ENCODE assay signal across 10 cellular contexts in genomic region chrX:45187731-45188130, GRCh38. TPM values are rescaled to one million over a fixed set of nuclear protein-coding genes. Genes with fewer than 3 reads are reported as not detected.
DNase-seq lines count a peak whose midpoint lies in the region; ATAC-seq and TF ChIP-seq lines count a peak whose summit lies in the region.
"Had no signal": no experiment of that assay in that cellular context is flagged by ENCODE, and none has a peak within 500 bp of the region (broad histone marks: within the 10 kb centered on the region; RNA-seq: fewer than 3 reads in every experiment).

No MANE protein-coding gene starts in this region.

- no peaks in the 10 kb centered on the region for H3K79me2 ChIP-seq in GM23248 (ENCODE audit: insufficient read depth)

- TF ChIP-seq POLR2A in gastrocnemius medialis (IDR thresholded peaks at IDR 0.05) (no peak), lower leg skin (IDR thresholded peaks at IDR 0.05) (no peak)

- H3K4me1 ChIP-seq in GM23248 (ENCODE audit: insufficient read depth), result no peaks in the 10 kb centered on the region
- no peaks in the 10 kb centered on the region for H3K4me1 ChIP-seq in gastrocnemius medialis

- 19% methylated on average over 6 of the region's 6 CpGs for WGBS in GM23248 (ENCODE audit: low coverage in 1 of 2, low lambda C conversion rate in 2 of 2, missing lambda C conversion rate in 2 of 2), 2 experiments
- WGBS in lower leg skin, 2 donors, result 26 to 34% methylated on average over 6 of the region's 6 CpGs

- no peak for TF ChIP-seq CTCF in epithelial cell of proximal tubule (conservative IDR thresholded peaks at IDR 0.05; ENCODE audit: low read depth, low read length)
- TF ChIP-seq CTCF in gastrocnemius medialis (IDR thresholded peaks at IDR 0.05 in 4 of 5, conservative IDR thresholded peaks at IDR 0.05 in 1 of 5), result no peak
- no peak for TF ChIP-seq CTCF in lower leg skin (IDR thresholded peaks at IDR 0.05)

- intact Hi-C loops in gastrocnemius medialis (cut with DNase I; ENCODE audit: low total_unique reads) (loop anchor here (5.0 kb wide), 1 partner anchor 1230 kb away; no protein-coding TSS in a partner anchor), lower leg skin (cut with DNase I; ENCODE audit: low total_unique reads) (no loop called here)

- peak overlapping the region; percentile 85 for H3K4me3 ChIP-seq in GM23248
- H3K4me3 ChIP-seq in SK-N-MC, result peak overlapping the region; percentile 78
- peak overlapping the region; percentile 58 for H3K4me3 ChIP-seq in epithelial cell of proximal tubule (ENCODE audit: low read depth, low read length)
- H3K4me3 ChIP-seq in gastrocnemius medialis, result peak overlapping the region; percentile 38 to 54 (median 46)
- no peak overlapping the region for H3K4me3 ChIP-seq in lower leg skin (ENCODE audit: low read depth, poor library complexity, severe bottlenecking)

- H3K27me3 ChIP-seq in GM23248 (replicated peaks; ENCODE audit: insufficient read depth) (no peaks in the 10 kb centered on the region), gastrocnemius medialis (peaks cover 0 to 2% (median 0%) of the 10 kb centered on the region in 3 donors)

- ATAC-seq in gastrocnemius medialis (no peak), GM19397 (IDR thresholded peaks at IDR 0.05; ENCODE audit: unreplicated experiment) (no peak)

- peak overlapping the region; percentile 98 for H2AFZ ChIP-seq in GM23248

- in situ Hi-C loops in GM23248 (cut with MboI), result no loop called here
- in situ Hi-C loops in gastrocnemius medialis (cut with MboI; ENCODE audit: low sequenced_read_pairs in 4 of 4), result loop anchor here in 2 of 4 donors (25.0 kb wide), 1 partner anchor 1225 kb away; the partner anchor contains the start of gene NDP (in 2 of the 2)

- DNase-seq in GM23248, result peak; percentile 2
- DNase-seq in SK-N-MC (ENCODE audit: low read depth, low spot score), result no peak
- DNase-seq in epithelial cell of proximal tubule (ENCODE audit: low read depth), result no peak
- DNase-seq in gastrocnemius medialis, result no peak
- DNase-seq in NCI-H774 (lab: John Stamatoyannopoulos, UW), result no peak
- no peak for DNase-seq in lower leg skin (ENCODE audit: low spot score in 2 of 2)
- DNase-seq in dedifferentiated amniotic fluid mesenchymal stem cell (ENCODE audit: extremely low spot score), result no peak
- DNase-seq: glutamatergic neuron, SW 1271 had no signal

- no peaks in the 10 kb centered on the region for H3F3A ChIP-seq in GM23248 (ENCODE audit: insufficient read depth)

- H3K36me3 ChIP-seq in GM23248 (ENCODE audit: low read depth), result no peaks in the 10 kb centered on the region
- H3K36me3 ChIP-seq in SK-N-MC (ENCODE audit: insufficient read depth, low read length), result no peaks in the 10 kb centered on the region
- no peaks in the 10 kb centered on the region for H3K36me3 ChIP-seq in gastrocnemius medialis

- H3K9ac ChIP-seq in GM23248 (peak overlapping the region; percentile 75), SK-N-MC (ENCODE audit: insufficient read length) (no peak overlapping the region)

- no peaks in the 10 kb centered on the region for H4K20me1 ChIP-seq in GM23248 (ENCODE audit: insufficient read depth)

- H3K27ac ChIP-seq in GM23248 (no peak overlapping the region; the same call in 1 of the 2 replicates), SK-N-MC (no peak overlapping the region), gastrocnemius medialis (peak overlapping the region in 1 of 4 donors; percentile 48)

- H3K4me2 ChIP-seq in GM23248 (ENCODE audit: unreplicated experiment), result peak overlapping the region; percentile 85

- H3K9me2 ChIP-seq in GM23248 (ENCODE audit: insufficient read depth), result no peaks in the 10 kb centered on the region

- H3K9me3 ChIP-seq in GM23248 (ENCODE audit: low read depth), result no peaks in the 10 kb centered on the region
- H3K9me3 ChIP-seq in SK-N-MC (ENCODE audit: low read depth, low read length), result no peaks in the 10 kb centered on the region
- no peaks in the 10 kb centered on the region for H3K9me3 ChIP-seq in gastrocnemius medialis

RNA-seq across cellular contexts. Expression of gene DIPK2B, which starts 12.9 kb away (rescaled TPM):
- total RNA-seq in GM23248 (2014; rRNA removed; shearing (Covaris generic)), result not detected in 2 replicates
- polyA plus RNA-seq in GM23248 (2016; fragmentation: Nextera tagmentation; extraction: Ambion mirVana), result not detected in 2 replicates
- total RNA-seq in epithelial cell of proximal tubule (not detected in 2 replicates), gastrocnemius medialis (10 to 100 TPM; 10.1 to 12.8 (median 10.9) TPM), lower leg skin (10 to 100 TPM in 1 of 4 donors, 1 to 10 TPM in 3; 3.1 to 10.9 (median 6.8) TPM)
